ENCODE assay signal across 1 cellular context in the genomic region with DNA sequence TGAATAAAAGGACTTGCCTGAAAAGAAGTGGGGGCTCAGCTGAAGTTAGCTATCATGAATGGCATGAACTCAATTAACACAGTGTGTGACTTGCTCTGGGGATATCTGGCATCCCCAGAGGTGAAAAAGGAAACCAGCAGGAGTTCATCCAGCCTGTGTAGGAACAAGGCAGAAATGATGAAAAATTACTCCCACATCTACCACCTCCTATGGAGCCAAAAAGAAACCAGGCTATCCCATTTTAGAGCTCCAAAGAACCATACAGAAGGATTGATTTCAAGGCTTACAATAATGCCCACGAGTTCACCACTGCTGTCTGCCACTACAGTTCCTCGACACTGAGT.
TF ChIP-seq lines count a peak whose summit lies in the region.

No MANE protein-coding gene starts in this region.

TF ChIP-seq in IMR-90, 13 proteins besides CTCF, POLR2A, EP300 and RAD21 (continued from another document):
- TF ChIP-seq, protein P1, sequence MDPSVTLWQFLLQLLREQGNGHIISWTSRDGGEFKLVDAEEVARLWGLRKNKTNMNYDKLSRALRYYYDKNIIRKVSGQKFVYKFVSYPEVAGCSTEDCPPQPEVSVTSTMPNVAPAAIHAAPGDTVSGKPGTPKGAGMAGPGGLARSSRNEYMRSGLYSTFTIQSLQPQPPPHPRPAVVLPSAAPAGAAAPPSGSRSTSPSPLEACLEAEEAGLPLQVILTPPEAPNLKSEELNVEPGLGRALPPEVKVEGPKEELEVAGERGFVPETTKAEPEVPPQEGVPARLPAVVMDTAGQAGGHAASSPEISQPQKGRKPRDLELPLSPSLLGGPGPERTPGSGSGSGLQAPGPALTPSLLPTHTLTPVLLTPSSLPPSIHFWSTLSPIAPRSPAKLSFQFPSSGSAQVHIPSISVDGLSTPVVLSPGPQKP (IDR thresholded peaks at IDR 0.05; ENCODE audit: borderline replicate concordance, low read depth, low read length) = no peak
- TF ChIP-seq MXI1 (IDR thresholded peaks at IDR 0.05; ENCODE audit: borderline replicate concordance, low read depth, low read length) = no peak
TF ChIP-seq in IMR-90: peak in this region for 0.
